ENCODE assay signal across 11 cellular contexts in genomic region chr4:39931441-39931901, GRCh38. TPM values are rescaled to one million over a fixed set of nuclear protein-coding genes. Genes with fewer than 3 reads are reported as not detected.
DNase-seq lines count a peak whose midpoint lies in the region; ATAC-seq and TF ChIP-seq lines count a peak whose summit lies in the region.
"Had no signal": no experiment of that assay in that cellular context is flagged by ENCODE, and none has a peak within 500 bp of the region (broad histone marks: within the 10 kb centered on the region; RNA-seq: fewer than 3 reads in every experiment).

No MANE protein-coding gene starts in this region.

- H3K79me2 ChIP-seq in PC-3 (ENCODE audit: low read length) = peaks cover 58% of the 10 kb centered on the region

- H3K27me3 ChIP-seq in PC-3 (ENCODE audit: low read length) = no peaks in the 10 kb centered on the region
- H3K27me3 ChIP-seq: upper lobe of left lung had no signal

- no peaks in the 10 kb centered on the region for H3K4me1 ChIP-seq in PC-3 (ENCODE audit: insufficient read depth, low read length)

- TF ChIP-seq CTCF in GM10248 (IDR thresholded peaks at IDR 0.05; ENCODE audit: control extremely low read depth, extremely low read depth, low read depth, missing control alignments) = no peak
- no peak for TF ChIP-seq CTCF in PC-3 (conservative IDR thresholded peaks at IDR 0.05; ENCODE audit: low read depth, low read length)

- H3K27me3 Mint-ChIP-seq in T-helper 2 cell treated with Interferon-gamma antibody and Interleukin-4, amounts not matched to agents 5 μg/mL and 100 μg/mL, for 36 hours (ENCODE audit: low read depth) = no peaks in the 10 kb centered on the region
- no peaks in the 10 kb centered on the region for H3K27me3 Mint-ChIP-seq in naive B cell

- H3K27ac ChIP-seq in PC-3 (ENCODE audit: low read length) = no peak overlapping the region
- H3K27ac ChIP-seq: upper lobe of left lung had no signal

- H3K4me3 Mint-ChIP-seq in T-helper 2 cell treated with Interferon-gamma antibody and Interleukin-4, amounts not matched to agents 5 μg/mL and 100 μg/mL, for 36 hours = no peak overlapping the region
- H3K4me3 Mint-ChIP-seq in naive B cell = no peak overlapping the region

- BruUV-seq in PC-3 (replicated peaks; lab: Mats Ljungman, UMichigan) = no TSS peak

- no peak overlapping the region for H3K4me2 ChIP-seq in PC-3 (ENCODE audit: low read length)

- no peak overlapping the region for H3K4me3 ChIP-seq in PC-3 (ENCODE audit: low read length)
- H3K4me3 ChIP-seq: upper lobe of left lung had no signal

- ATAC-seq in GM19463 (IDR thresholded peaks at IDR 0.05; ENCODE audit: unreplicated experiment) = peak; percentile 68
- ATAC-seq in naive B cell (ENCODE audit: low read depth in 2 of 2) = peak in 1 of 2 donors; percentile 16
- ATAC-seq in PC-3 = no peak

- no peaks in the 10 kb centered on the region for H3K9me3 ChIP-seq in PC-3 (ENCODE audit: low read length)
- H3K9me3 ChIP-seq: upper lobe of left lung had no signal

- H3K36me3 Mint-ChIP-seq in T-helper 2 cell treated with Interferon-gamma antibody and Interleukin-4, amounts not matched to agents 5 μg/mL and 100 μg/mL, for 36 hours (ENCODE audit: low read depth) = peaks cover 26% of the 10 kb centered on the region
- H3K36me3 Mint-ChIP-seq in naive B cell = peaks cover 0 to 17% of the 10 kb centered on the region in 2 donors

- POLR2A ChIA-PET in GM10248 (lab: Yijun Ruan, JAX) (interaction anchor here (0.7 kb wide), 1 partner anchor 24 kb away, joined by 4 read pairs; no protein-coding TSS in a partner anchor), PC-3 (lab: Charles Lee; ENCODE audit: unreplicated experiment) (no interaction called here)

- H2AFZ ChIP-seq in PC-3 (ENCODE audit: low read length) = no peak overlapping the region

- no peaks in the 10 kb centered on the region for H3K9me2 ChIP-seq in PC-3 (replicated peaks; ENCODE audit: low read length)

- H3K4me1 Mint-ChIP-seq in T-helper 2 cell treated with Interferon-gamma antibody and Interleukin-4, amounts not matched to agents 5 μg/mL and 100 μg/mL, for 36 hours (ENCODE audit: low read depth) = peaks cover 30% of the 10 kb centered on the region
- peaks cover 23 to 59% (median 43%) of the 10 kb centered on the region in 3 donors for H3K4me1 Mint-ChIP-seq in naive B cell

- H3K27ac Mint-ChIP-seq in T-helper 2 cell treated with Interferon-gamma antibody and Interleukin-4, amounts not matched to agents 5 μg/mL and 100 μg/mL, for 36 hours = peak overlapping the region; percentile 12
- peak overlapping the region; percentile 3 to 94 (median 72) for H3K27ac Mint-ChIP-seq in naive B cell

- H3K9ac ChIP-seq in PC-3 (ENCODE audit: low read length) = no peak overlapping the region

- no peaks in the 10 kb centered on the region for H3K36me3 ChIP-seq in PC-3 (ENCODE audit: low read depth, low read length)

- H3K9me3 Mint-ChIP-seq in T-helper 2 cell treated with Interferon-gamma antibody and Interleukin-4, amounts not matched to agents 5 μg/mL and 100 μg/mL, for 36 hours = no peaks in the 10 kb centered on the region
- no peaks in the 10 kb centered on the region for H3K9me3 Mint-ChIP-seq in naive B cell

- intact Hi-C loops in PC-3 (cut with micrococcal nuclease) = no loop called here

- CTCF ChIA-PET in GM10248 (lab: Yijun Ruan, JAX) = interaction anchor here (1.2 to 2.2 kb wide), 3 partner anchors 11 to 44 kb away, joined by 4 to 6 read pairs (median 4); no protein-coding TSS in a partner anchor
- CTCF ChIA-PET in PC-3 (lab: Charles Lee) = no interaction called here

- no peaks in the 10 kb centered on the region for H3F3A ChIP-seq in PC-3 (ENCODE audit: low read length, unreplicated experiment)

- no peaks in the 10 kb centered on the region for H4K20me1 ChIP-seq in PC-3 (ENCODE audit: low read length)

- DNase-seq in GM10248 (ENCODE audit: extremely low spot score) = peak; percentile 15
- DNase-seq in T-helper 2 cell treated with Interferon-gamma antibody and Interleukin-4, amounts not matched to agents 5 μg/mL and 100 μg/mL, for 36 hours (ENCODE audit: low spot score) = no peak
- no peak for DNase-seq in naive B cell
- DNase-seq in PC-3 = no peak
- DNase-seq in germinal center (ENCODE audit: low spot score) = no peak
- no peak for DNase-seq in NCI-H1694 (lab: John Stamatoyannopoulos, UW)
- DNase-seq: IMR-90, kidney glomerular epithelial cell, NCI-H226, upper lobe of left lung had no signal

RNA-seq across cellular contexts. Expression of gene PDS5A, which starts 46.2 kb away (rescaled TPM):
- 10 to 100 TPM; 34.6 to 58.1 (median 41.0) TPM for polyA plus RNA-seq in naive B cell (ENCODE audit: low read depth in 6 of 6)
- 39.9 and 49.8 TPM in 2 replicates for total RNA-seq in PC-3 (2014; rRNA removed)
